ENCODE assay signal across 21 cellular contexts in genomic region chr20:61948586-61949362, GRCh38.
"Had no signal": no experiment of that assay in that cellular context is flagged by ENCODE, and none has a peak within 500 bp of the region (broad histone marks: within the 10 kb centered on the region; RNA-seq: fewer than 3 reads in every experiment).

No MANE protein-coding gene starts in this region.

- H3K4me1 ChIP-seq: right lobe of liver, stomach, testis had no signal

- H3K27ac ChIP-seq: right lobe of liver, stomach, testis had no signal

- H3K9me3 ChIP-seq: right lobe of liver, stomach, testis had no signal

- H3K36me3 Mint-ChIP-seq: activated naive CD8-positive, alpha-beta T cell; memory B cell; naive B cell; stimulated activated effector memory CD8-positive, alpha-beta T cell treated with anti-CD3 and anti-CD28 coated beads, Interleukin-12 subunit alpha, Interleukin-12 subunit beta, amount 100 ng/mL, for 72 hours had no signal

- H3K27ac Mint-ChIP-seq: activated naive CD8-positive, alpha-beta T cell; memory B cell; naive B cell; stimulated activated effector memory CD8-positive, alpha-beta T cell treated with anti-CD3 and anti-CD28 coated beads, Interleukin-12 subunit alpha, Interleukin-12 subunit beta, amount 100 ng/mL, for 72 hours had no signal

- H3K4me1 Mint-ChIP-seq: memory B cell; naive B cell; stimulated activated effector memory CD8-positive, alpha-beta T cell treated with anti-CD3 and anti-CD28 coated beads, Interleukin-12 subunit alpha, Interleukin-12 subunit beta, amount 100 ng/mL, for 72 hours had no signal

- H3K4me3 Mint-ChIP-seq: activated naive CD8-positive, alpha-beta T cell; activated T-cell treated with anti-CD3 and anti-CD28 coated beads, Interleukin-2, amount 50 U/mL, for 4 hours; memory B cell; neural crest cell; stimulated activated effector memory CD8-positive, alpha-beta T cell treated with anti-CD3 and anti-CD28 coated beads, Interleukin-12 subunit alpha, Interleukin-12 subunit beta, amount 100 ng/mL, for 72 hours had no signal

- FAIRE-seq: islet of Langerhans had no signal

- DNase-seq: activated CD4-positive, alpha-beta T cell treated with anti-CD3 and anti-CD28 coated beads, Interleukin-2, amount 50 U/mL, for 1 hour; activated CD8-positive, alpha-beta memory T cell treated with anti-CD3 and anti-CD28 coated beads, Interleukin-2, amount 50 U/mL, for 4 hours; activated gamma-delta T cell; activated T-cell treated with anti-CD3 and anti-CD28 coated beads, Interleukin-2, amount 50 U/mL, for 4 hours; dermis blood vessel endothelial cell; effector memory CD4-positive, alpha-beta T cell; hippocampal formation; naive B cell; stimulated activated CD4-positive, alpha-beta T cell treated with anti-CD3 and anti-CD28 coated beads, Interleukin-4, amount 100 ng/mL, for 24 hours; stomach; T-helper 1 cell; T-helper 9 cell; testis had no signal

- H3K27me3 ChIP-seq: right lobe of liver, testis had no signal

- H3K9me3 Mint-ChIP-seq: activated T-cell treated with anti-CD3 and anti-CD28 coated beads, Interleukin-2, amount 50 U/mL, for 4 hours; memory B cell; neural crest cell; stimulated activated effector memory CD8-positive, alpha-beta T cell treated with anti-CD3 and anti-CD28 coated beads, Interleukin-12 subunit alpha, Interleukin-12 subunit beta, amount 100 ng/mL, for 72 hours had no signal

- H3K4me3 ChIP-seq: right lobe of liver, smooth muscle cell, stomach, testis had no signal

- H3K4me2 ChIP-seq: smooth muscle cell had no signal

- H3K36me3 ChIP-seq: right lobe of liver, stomach had no signal

- ATAC-seq: activated CD4-positive, CD25-positive, alpha-beta regulatory T cell treated with anti-CD3 and anti-CD28 coated beads, Interleukin-2, amount 50 U/mL, for 24 hours; activated T-cell treated with anti-CD3 and anti-CD28 coated beads, Interleukin-2, amount 50 U/mL, for 4 hours; stimulated activated effector memory CD8-positive, alpha-beta T cell treated with anti-CD3 and anti-CD28 coated beads, Interleukin-12 subunit alpha, Interleukin-12 subunit beta, amount 100 ng/mL, for 72 hours had no signal
